19 cellular contexts compared by ENCODE assay signal in genomic region chr17:34423978-34424813, GRCh38.
DNase-seq lines count a peak whose midpoint lies in the region; ATAC-seq, FAIRE-seq and TF ChIP-seq lines count a peak whose summit lies in the region.
"Had no signal": no experiment of that assay in that cellular context is flagged by ENCODE, and none has a peak within 500 bp of the region (broad histone marks: within the 10 kb centered on the region; RNA-seq: fewer than 3 reads in every experiment).

No MANE protein-coding gene starts in this region.

- POLR2A ChIA-PET in K562 (lab: Yijun Ruan, JAX), result interaction anchor here (0.6 kb wide), 1 partner anchor 30 kb away, joined by 3 read pairs; no protein-coding TSS in a partner anchor

- H3K79me1 ChIP-seq in H9 (ENCODE audit: insufficient read depth, low read depth, low read length, poor library complexity, severe bottlenecking), result no peaks in the 10 kb centered on the region

- TF ChIP-seq CTCF in H9 (conservative IDR thresholded peaks at IDR 0.05), result no peak
- TF ChIP-seq CTCF in K562 (IDR thresholded peaks at IDR 0.05 in 2 of 3, conservative IDR thresholded peaks at IDR 0.05 in 1 of 3; ENCODE audit: insufficient read depth in 2 of 3, low read depth in 1 of 3, low read length in 3 of 3), result no peak
- no peak for TF ChIP-seq CTCF in uterus (IDR thresholded peaks at IDR 0.05)

- DNase-seq in H9 (peak; percentile 77), K562 (ENCODE audit: extremely low read depth in 1 of 4, low spot score in 3 of 4) (no peak), iPS-NIHi7 (ENCODE audit: extremely low spot score) (peak; percentile 50), posterior cingulate gyrus (no peak), NCI-H82 (lab: John Stamatoyannopoulos, UW) (no peak), uterus (no peak)
- DNase-seq: caudate nucleus; effector CD4-positive, alpha-beta T cell; GOT3; Karpas-422; NCI-H1105 treated with DMSO at 0.1 percent for 48 hours; NCI-H748 treated with DMSO at 0.1 percent for 48 hours; RPMI8226 had no signal

- H3K79me2 ChIP-seq in ACC112 (ENCODE audit: control insufficient read depth, insufficient read depth, low read length, unreplicated experiment), result no peaks in the 10 kb centered on the region
- no peaks in the 10 kb centered on the region for H3K79me2 ChIP-seq in H9 (ENCODE audit: insufficient read depth, low read length)
- H3K79me2 ChIP-seq in K562 (ENCODE audit: control insufficient read depth, insufficient read depth, low read length), result no peaks in the 10 kb centered on the region

- CTCF ChIA-PET in K562 (lab: Yijun Ruan, JAX; ENCODE audit: low intra/inter-chr PET ratio), result interaction anchor here (0.6 kb wide), 1 partner anchor 709 kb away, joined by 3 read pairs; no protein-coding TSS in a partner anchor

- no peak overlapping the region for H4K91ac ChIP-seq in H9 (ENCODE audit: insufficient read length, low read depth, low read length)

- FAIRE-seq in K562 (lab: Jason Lieb, UNC), result no peak
- FAIRE-seq: pancreas had no signal

- no peak overlapping the region for H3K56ac ChIP-seq in H9 (ENCODE audit: insufficient read length, low read depth, low read length)

- H3K18ac ChIP-seq in H9 (ENCODE audit: insufficient read length, low read depth, low read length), result no peak overlapping the region

- H3T11ph ChIP-seq in H9 (ENCODE audit: low read length), result no peak overlapping the region

- H4K8ac ChIP-seq in H9 (replicated peaks; ENCODE audit: insufficient read length, low read depth, low read length), result no peak overlapping the region

- H3K4me3 Mint-ChIP-seq in H9, result peak overlapping the region; percentile 58 to 75
- H3K4me3 Mint-ChIP-seq: activated T-helper 1 cell treated with anti-CD3 and anti-CD28 coated beads, Interleukin-12 subunit alpha, Interleukin-12 subunit beta, Interleukin-2, Interleukin-4 antibody, amounts not matched to agents 30 ng/mL and 10 ng/mL and 1 ng/mL, durations not matched to agents 14 hours and 24 hours and 36 hours had no signal

- peaks cover 44% of the 10 kb centered on the region for H3K27me3 Mint-ChIP-seq in H9 (ENCODE audit: low read depth)

- TF ChIP-seq RAD21 in K562 (CRISPR knock-in tag; conservative IDR thresholded peaks at IDR 0.05 in 1 of 2, IDR thresholded peaks at IDR 0.05 in 1 of 2), result no peak

- no peak overlapping the region for H3K4ac ChIP-seq in H9 (ENCODE audit: low read depth, low read length)

- H3K4me3 ChIP-seq in ACC112 (ENCODE audit: low read depth, low read length) (no peak overlapping the region), K562 (no peak overlapping the region), uterus (no peak overlapping the region)
- H3K4me3 ChIP-seq: adrenal gland, pancreas had no signal

- in situ Hi-C loops in K562 (cut with MboI), result no loop called here

- no CpG with 5 or more reads among the region's 29 CpGs for WGBS in H9 (ENCODE audit: extremely low coverage, insufficient read length, low lambda C conversion rate)
- 11% methylated on average over 19 of the region's 29 CpGs for WGBS in K562 (ENCODE audit: insufficient coverage, low coverage, missing lambda C conversion rate)

- H2AK5ac ChIP-seq in H9 (ENCODE audit: insufficient read length, low read length), result no peak overlapping the region

- no peaks in the 10 kb centered on the region for H3K9me1 ChIP-seq in K562 (ENCODE audit: control insufficient read depth, insufficient read depth, low read length)

- H3K23ac ChIP-seq in H9 (ENCODE audit: insufficient read length, low read depth, low read length), result no peak overlapping the region

- H3K27ac Mint-ChIP-seq in H9, result peak overlapping the region in 2 of 3 experiments; percentile 38 to 84; a peak in 4 of 7 replicates
- H3K27ac Mint-ChIP-seq: activated T-helper 1 cell treated with anti-CD3 and anti-CD28 coated beads, Interleukin-12 subunit alpha, Interleukin-12 subunit beta, Interleukin-2, Interleukin-4 antibody, amounts not matched to agents 30 ng/mL and 10 ng/mL and 1 ng/mL, durations not matched to agents 14 hours and 24 hours and 36 hours had no signal

- H4K20me1 ChIP-seq in H9 (ENCODE audit: control insufficient read depth, insufficient read depth, insufficient read length) (no peaks in the 10 kb centered on the region), K562 (replicated peaks; ENCODE audit: control insufficient read depth, insufficient read depth, low read length) (no peaks in the 10 kb centered on the region)

- TF ChIP-seq POLR2A in K562 (conservative IDR thresholded peaks at IDR 0.05) (no peak), uterus (IDR thresholded peaks at IDR 0.05) (no peak)

- no peak overlapping the region for H2BK15ac ChIP-seq in H9 (ENCODE audit: low read depth, low read length)

- no peak for TF ChIP-seq EP300 in K562 (IDR thresholded peaks at IDR 0.05; ENCODE audit: low read length)

- intact Hi-C loops in K562 (cut with micrococcal nuclease), result loop anchor here (5.0 to 10.0 kb wide), 2 partner anchors 471 to 698 kb away; partner anchors contain the start of gene FNDC8
- intact Hi-C loops in posterior cingulate gyrus (cut with DNase I), result loop anchor here (10.0 kb wide), 2 partner anchors 471 to 561 kb away; partner anchors contain the start of gene LIG3
- intact Hi-C loops in uterus (cut with DNase I; ENCODE audit: low total_unique reads), result loop anchor here (10.0 kb wide), 1 partner anchor 701 kb away; the partner anchor contains the start of gene FNDC8

- H3K4me2 ChIP-seq in H9 (ENCODE audit: insufficient read depth, insufficient read length, low read length) (peak overlapping the region; percentile 65), K562 (ENCODE audit: insufficient read depth, low read length) (0 out of 2 replicates have a peak overlapping the region, but pooled peaks have one; percentile 5)

- no peak overlapping the region for H3K14ac ChIP-seq in H9 (ENCODE audit: insufficient read depth, low read length)

- H3K27me3 ChIP-seq in ACC112 (ENCODE audit: insufficient read depth, low read length) (peaks cover 78% of the 10 kb centered on the region), H9 (ENCODE audit: insufficient read depth, low read length) (0 out of 2 replicates have a peak, but pooled peaks cover 3% of the 10 kb centered on the region), K562 (ENCODE audit: control insufficient read depth in 2 of 2, insufficient read depth in 2 of 2, low read length in 2 of 2) (peaks cover 12 to 22% of the 10 kb centered on the region in 2 experiments; a peak in 3 of 5 replicates), uterus (peaks cover 0 to 11% of the 10 kb centered on the region in 2 donors)

- H3K4me1 ChIP-seq in ACC112 (ENCODE audit: control insufficient read depth, insufficient read depth, low read length, unreplicated experiment), result no peaks in the 10 kb centered on the region
- no peaks in the 10 kb centered on the region for H3K4me1 ChIP-seq in H9 (ENCODE audit: insufficient read depth, low read length)
- H3K4me1 ChIP-seq in K562 (replicated peaks in 1 of 2; ENCODE audit: control insufficient read depth in 2 of 2, insufficient read depth in 2 of 2, low read length in 2 of 2), result peaks cover 0 to 4% of the 10 kb centered on the region in 2 experiments; a peak in 1 of 5 replicates
- no peaks in the 10 kb centered on the region for H3K4me1 ChIP-seq in uterus
- H3K4me1 ChIP-seq: adrenal gland, pancreas had no signal

- H3K36me3 ChIP-seq in ACC112 (ENCODE audit: insufficient read depth, low read length) (no peaks in the 10 kb centered on the region), K562 (ENCODE audit: control insufficient read depth, insufficient read depth, low read length) (no peaks in the 10 kb centered on the region), uterus (no peaks in the 10 kb centered on the region)
- H3K36me3 ChIP-seq: adrenal gland, pancreas had no signal

- H2BK5ac ChIP-seq in H9 (ENCODE audit: insufficient read length, low read length), result no peak overlapping the region

- H2BK12ac ChIP-seq in H9 (ENCODE audit: insufficient read length, low read depth, low read length), result no peak overlapping the region

- H2AFZ ChIP-seq in ACC112 (ENCODE audit: low read length, unreplicated experiment) (peak overlapping the region; percentile 6), H9 (ENCODE audit: low read length) (no peak overlapping the region), K562 (ENCODE audit: low read depth, low read length) (no peak overlapping the region)

- H3K27ac ChIP-seq in ACC112 (ENCODE audit: low read depth, low read length) (no peak overlapping the region), H9 (ENCODE audit: insufficient read length, low read depth, low read length) (no peak overlapping the region), K562 (ENCODE audit: extremely low read depth, low read depth, low read length) (no peak overlapping the region), uterus (no peak overlapping the region)
- H3K27ac ChIP-seq: adrenal gland, pancreas had no signal

- H2BK120ac ChIP-seq in H9 (ENCODE audit: low read depth, low read length, poor library complexity, severe bottlenecking), result no peak overlapping the region

- no peak overlapping the region for H4K5ac ChIP-seq in H9 (ENCODE audit: insufficient read length, low read depth, low read length)

- H3K23me2 ChIP-seq in H9 (ENCODE audit: insufficient read length, low read depth, low read length, poor library complexity, severe bottlenecking), result peaks cover 8% of the 10 kb centered on the region

- H3K36me3 Mint-ChIP-seq in H9 (ENCODE audit: insufficient read depth in 1 of 3, low read depth in 3 of 3), result no peaks in the 10 kb centered on the region

- no peak overlapping the region for H3K9ac ChIP-seq in H9 (ENCODE audit: extremely low read depth, insufficient read length, low read length)
- no peak overlapping the region for H3K9ac ChIP-seq in K562 (ENCODE audit: insufficient read depth in 1 of 2, low read depth in 2 of 2, low read length in 2 of 2)

- peaks cover 11 to 17% of the 10 kb centered on the region in 2 experiments for H3K4me1 Mint-ChIP-seq in H9

- ATAC-seq in K562, result no peak
- no peak for ATAC-seq in activated CD4-positive, CD25-positive, alpha-beta regulatory T cell treated with anti-CD3 and anti-CD28 coated beads, Interleukin-2, amount 50 U/mL, for 24 hours
- ATAC-seq: left lobe of liver, pancreas had no signal

- H3K9me3 ChIP-seq in H9 (ENCODE audit: control insufficient read depth, low read depth, low read length) (no peaks in the 10 kb centered on the region), K562 (replicated peaks; ENCODE audit: control insufficient read depth, insufficient read depth, low read depth, low read length) (no peaks in the 10 kb centered on the region), uterus (no peaks in the 10 kb centered on the region)
- H3K9me3 ChIP-seq: adrenal gland, pancreas had no signal

- BruUV-seq in K562 (replicated peaks; lab: Mats Ljungman, UMichigan), result no TSS peak

- no peak overlapping the region for H2BK20ac ChIP-seq in H9 (ENCODE audit: low read depth, low read length, poor library complexity, severe bottlenecking)

- no peaks in the 10 kb centered on the region; a peak in 2 of 5 replicates for H3K9me3 Mint-ChIP-seq in H9
- H3K9me3 Mint-ChIP-seq: activated T-helper 1 cell treated with anti-CD3 and anti-CD28 coated beads, Interleukin-12 subunit alpha, Interleukin-12 subunit beta, Interleukin-2, Interleukin-4 antibody, amounts not matched to agents 30 ng/mL and 10 ng/mL and 1 ng/mL, durations not matched to agents 14 hours and 24 hours and 36 hours had no signal

TF ChIP-seq in K562, 482 proteins besides CTCF, POLR2A, EP300 and RAD21 (continues in another document):
- TF ChIP-seq HEY1 (CRISPR knock-in tag; IDR thresholded peaks at IDR 0.05; ENCODE audit: borderline replicate concordance) (no peak), TEAD1 (CRISPR knock-in tag; IDR thresholded peaks at IDR 0.05) (no peak), RUNX1 (IDR thresholded peaks at IDR 0.05; ENCODE audit: low read depth) (no peak)

Comparison
In these comparisons a context has a peak if more than half of its experiments do, and no peak if none do; other contexts are left out.
1. DNase-seq: peak in H9 (single experiment) and iPS-NIHi7 (single experiment); none in K562 (0 of 4), posterior cingulate gyrus (0 of 10), NCI-H82 (single experiment) and uterus (0 of 2).